In the genomic region with DNA sequence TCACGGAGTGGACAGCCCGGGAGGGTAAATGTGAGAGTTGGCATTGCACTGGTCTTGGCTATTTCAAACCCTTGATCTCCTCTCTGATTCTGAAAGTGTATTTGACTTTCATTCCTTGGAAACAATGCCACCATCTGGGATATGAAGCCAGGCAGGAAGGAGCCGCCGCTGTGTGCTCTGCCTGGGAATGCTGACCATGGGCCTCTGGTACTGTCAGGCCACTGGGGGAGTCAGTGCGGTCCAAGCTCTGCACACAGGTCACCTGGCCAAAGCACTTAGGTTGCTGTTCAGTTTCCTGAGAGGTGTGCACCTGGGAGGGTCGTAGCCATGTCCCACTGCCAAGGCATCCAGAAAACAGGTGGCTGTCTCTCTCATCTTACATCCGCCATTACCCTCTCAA, we compare ENCODE assay signal across 27 cellular contexts.
"Had no signal": no experiment of that assay in that cellular context is flagged by ENCODE, and none has a peak within 500 bp of the region (broad histone marks: within the 10 kb centered on the region; RNA-seq: fewer than 3 reads in every experiment).

No MANE protein-coding gene starts in this region.

- ATAC-seq: foreskin keratinocyte; gastroesophageal sphincter; heart left ventricle; left cardiac atrium; left lung; naive thymus-derived CD4-positive, alpha-beta T cell; psoas muscle; right cardiac atrium; stimulated activated naive CD8-positive, alpha-beta T cell treated with anti-CD3 and anti-CD28 coated beads, Interleukin-15, amount 100 ng/mL, for 72 hours had no signal

- H3K27me3 Mint-ChIP-seq: dendritic cell treated with granulocyte-macrophage colony-stimulating factor and Interleukin-4, amounts not matched to agents 40 ng/mL and 50 ng/mL, for 4 days had no signal

- DNase-seq: effector CD8-positive, alpha-beta T cell; foreskin keratinocyte; left cardiac atrium; left lung; mesenchymal stem cell; midbrain; naive thymus-derived CD4-positive, alpha-beta T cell; nucleus accumbens; ovary; right cardiac atrium; small intestine; stimulated activated CD4-positive, alpha-beta T cell treated with anti-CD3 and anti-CD28 coated beads, Interleukin-12 subunit alpha, Interleukin-12 subunit beta, amount 100 ng/mL, for 4 hours; stimulated activated CD4-positive, alpha-beta T cell treated with anti-CD3 and anti-CD28 coated beads, Interleukin-1b, Interleukin-23, amount 100 ng/mL, for 48 hours; stimulated activated CD4-positive, alpha-beta T cell treated with anti-CD3 and anti-CD28 coated beads, Interleukin-4, amount 100 ng/mL, for 1 hour; stimulated activated CD8-positive, alpha-beta memory T cell treated with anti-CD3 and anti-CD28 coated beads, Interleukin-4, amount 100 ng/mL, for 48 hours; stimulated activated naive CD4-positive, alpha-beta T cell; stimulated activated naive CD8-positive, alpha-beta T cell treated with anti-CD3 and anti-CD28 coated beads, Interleukin-15, amount 100 ng/mL, for 72 hours had no signal

- H3K9me3 ChIP-seq: esophagus muscularis mucosa, gastroesophageal sphincter, heart left ventricle, left lung, ovary, psoas muscle, tibial artery had no signal

- H3K36me3 ChIP-seq: esophagus muscularis mucosa, gastroesophageal sphincter, heart left ventricle, left lung, neural progenitor cell, ovary, tibial artery had no signal

- H3K4me1 Mint-ChIP-seq: nephron had no signal

- H3K4me3 Mint-ChIP-seq: dendritic cell treated with granulocyte-macrophage colony-stimulating factor and Interleukin-4, amounts not matched to agents 40 ng/mL and 50 ng/mL, for 4 days; naive thymus-derived CD4-positive, alpha-beta T cell; nephron; neural progenitor cell; stimulated activated naive CD8-positive, alpha-beta T cell treated with anti-CD3 and anti-CD28 coated beads, Interleukin-15, amount 100 ng/mL, for 72 hours; type B pancreatic cell had no signal

- H3K27ac Mint-ChIP-seq: dendritic cell treated with granulocyte-macrophage colony-stimulating factor and Interleukin-4, amounts not matched to agents 40 ng/mL and 50 ng/mL, for 4 days; naive thymus-derived CD4-positive, alpha-beta T cell; nephron; neural progenitor cell; stimulated activated naive CD8-positive, alpha-beta T cell treated with anti-CD3 and anti-CD28 coated beads, Interleukin-15, amount 100 ng/mL, for 72 hours; type B pancreatic cell had no signal

- H3K27ac ChIP-seq: esophagus muscularis mucosa, foreskin keratinocyte, gastroesophageal sphincter, heart left ventricle, hepatocyte, left lung, neural progenitor cell, ovary, psoas muscle, tibial artery had no signal

- H3K4me1 ChIP-seq: foreskin keratinocyte, gastroesophageal sphincter, left lung, psoas muscle, tibial artery had no signal

- H3K9ac ChIP-seq: neural progenitor cell had no signal

- H3K9me3 Mint-ChIP-seq: dendritic cell treated with granulocyte-macrophage colony-stimulating factor and Interleukin-4, amounts not matched to agents 40 ng/mL and 50 ng/mL, for 4 days; nephron; stimulated activated naive CD8-positive, alpha-beta T cell treated with anti-CD3 and anti-CD28 coated beads, Interleukin-15, amount 100 ng/mL, for 72 hours; type B pancreatic cell had no signal

- H3K36me3 Mint-ChIP-seq: naive thymus-derived CD4-positive, alpha-beta T cell; neural progenitor cell; type B pancreatic cell had no signal

- H3K4me3 ChIP-seq: esophagus muscularis mucosa, gastroesophageal sphincter, heart left ventricle, hepatocyte, left lung, neural progenitor cell, ovary, psoas muscle, tibial artery had no signal

- H3K27me3 ChIP-seq: esophagus muscularis mucosa, foreskin keratinocyte, hepatocyte, left lung, neural progenitor cell, ovary, tibial artery had no signal
